ENCODE assay signal across 8 cellular contexts in the genomic region with DNA sequence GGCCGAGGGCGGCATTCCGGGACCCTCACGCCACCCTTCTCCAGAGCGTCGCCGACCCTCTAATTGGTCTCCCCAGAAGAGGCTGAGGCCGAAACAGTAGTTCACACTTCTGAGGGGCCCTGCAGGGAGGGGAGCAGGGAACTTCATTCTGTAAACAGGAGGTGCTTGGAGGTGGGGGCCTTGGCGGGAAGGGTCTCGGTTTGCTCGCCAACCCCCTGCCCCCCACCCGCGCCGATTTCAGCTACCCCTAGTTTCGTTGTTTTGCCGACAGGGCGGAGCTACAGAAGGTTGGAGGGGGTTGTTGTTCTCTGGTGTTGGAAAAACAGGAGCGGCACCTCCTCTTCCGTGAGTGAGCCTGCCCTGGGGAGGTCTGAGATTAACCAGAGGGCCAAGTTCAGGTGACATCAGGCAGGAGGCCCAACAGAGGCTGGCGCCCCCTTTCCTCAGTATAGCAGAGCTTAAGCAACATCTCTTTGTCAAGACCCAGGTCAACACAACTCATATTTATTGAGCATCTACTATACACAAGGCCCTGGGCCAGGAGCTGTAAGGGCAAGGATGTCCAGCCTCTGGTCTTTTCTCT. TPM values are rescaled to one million over a fixed set of nuclear protein-coding genes. Genes with fewer than 3 reads are reported as not detected.
DNase-seq lines count a peak whose midpoint lies in the region; ATAC-seq and TF ChIP-seq lines count a peak whose summit lies in the region.

No MANE protein-coding gene starts in this region.

- H3K27me3 ChIP-seq in mucosa of stomach (ENCODE audit: control insufficient read depth, insufficient read depth, low read length): peaks cover 4% of the 10 kb centered on the region

- H3K27ac ChIP-seq in 22Rv1: peak overlapping the region; percentile 99
- H3K27ac ChIP-seq in coronary artery: peak overlapping the region in 1 of 2 donors; percentile 81

- no peaks in the 10 kb centered on the region for H3K9me3 ChIP-seq in mucosa of stomach (ENCODE audit: control insufficient read depth, low read length)

- ATAC-seq in HG03439 (IDR thresholded peaks at IDR 0.05; ENCODE audit: unreplicated experiment): no peak

- peak overlapping the region; percentile 96 for H3K9ac ChIP-seq in mucosa of stomach (ENCODE audit: low read length)

- DNase-seq in HuH-7 (ENCODE audit: low spot score) (peak; percentile 75), coronary artery (ENCODE audit: low spot score) (no peak), DMS79 (lab: John Stamatoyannopoulos, UW) (no peak), NCI-H2081 (lab: John Stamatoyannopoulos, UW) (no peak), cerebellum (ENCODE audit: low spot score) (no peak)

- peaks cover 13% of the 10 kb centered on the region for H3K36me3 ChIP-seq in mucosa of stomach (ENCODE audit: control insufficient read depth, insufficient read depth, low read length)

- H3K4me3 ChIP-seq in coronary artery (peak overlapping the region; percentile 76), mucosa of stomach (ENCODE audit: low read length) (peak overlapping the region; percentile 95)

- H3K4me1 ChIP-seq in mucosa of stomach (ENCODE audit: control insufficient read depth, insufficient read depth, low read length): peaks cover 30% of the 10 kb centered on the region

- TF ChIP-seq CTCF in 22Rv1 (IDR thresholded peaks at IDR 0.05) (0 out of 2 replicates have a peak, but pooled peaks have one; percentile 8), coronary artery (IDR thresholded peaks at IDR 0.05) (no peak)

RNA-seq across cellular contexts. Expression of gene ERBB3, which starts 0.7 kb away (rescaled TPM):
- 4.7 TPM for total RNA-seq in cerebellum

RNA-seq across cellular contexts. Expression of gene PA2G4, which starts 23.7 kb away (rescaled TPM):
- 51.6 TPM for total RNA-seq in cerebellum

RNA-seq across cellular contexts. Expression of gene RPL41, which starts 35.8 kb away (rescaled TPM):
- 763 TPM for total RNA-seq in cerebellum

RNA-seq across cellular contexts. Expression of gene ZC3H10, which starts 37.4 kb away (rescaled TPM):
- total RNA-seq in cerebellum: 9.4 TPM

RNA-seq across cellular contexts. Expression of gene RPS26, which starts 38.9 kb away (rescaled TPM):
- total RNA-seq in cerebellum: 22.2 TPM
